ENCODE assay signal across 32 cellular contexts in genomic region chr2:25052948-25053477, GRCh38. TPM values are rescaled to one million over a fixed set of nuclear protein-coding genes. Genes with fewer than 3 reads are reported as not detected.
DNase-seq lines count a peak whose midpoint lies in the region; ATAC-seq and TF ChIP-seq lines count a peak whose summit lies in the region.
"Had no signal": no experiment of that assay in that cellular context is flagged by ENCODE, and none has a peak within 500 bp of the region (broad histone marks: within the 10 kb centered on the region; RNA-seq: fewer than 3 reads in every experiment).

No MANE protein-coding gene starts in this region.

- TF ChIP-seq CTCF in heart left ventricle (IDR thresholded peaks at IDR 0.05), result no peak
- no peak for TF ChIP-seq CTCF in left ventricle myocardium inferior (IDR thresholded peaks at IDR 0.05; ENCODE audit: borderline replicate concordance)
- TF ChIP-seq CTCF in brain (conservative IDR thresholded peaks at IDR 0.05), result no peak
- no peak for TF ChIP-seq CTCF in left lung (IDR thresholded peaks at IDR 0.05)

- H3K4me1 ChIP-seq in heart left ventricle (peaks cover 0 to 20% (median 8%) of the 10 kb centered on the region in 12 donors), left ventricle myocardium inferior (peaks cover 17% of the 10 kb centered on the region), left lung (no peaks in the 10 kb centered on the region)
- H3K4me1 ChIP-seq: BE2C, esophagus squamous epithelium, gastrocnemius medialis had no signal

- TF ChIP-seq POLR2A in heart left ventricle (IDR thresholded peaks at IDR 0.05), result no peak

- ATAC-seq in heart left ventricle, result peak in 3 of 4 donors; percentile 36 to 42 (median 36)
- ATAC-seq in left lung, result peak; percentile 37
- ATAC-seq in GM21381 (IDR thresholded peaks at IDR 0.05; ENCODE audit: unreplicated experiment), result no peak
- ATAC-seq in GM18873 (IDR thresholded peaks at IDR 0.05; ENCODE audit: low FRiP score, unreplicated experiment), result no peak
- ATAC-seq: gastrocnemius medialis, T-cell had no signal

- H3K36me3 Mint-ChIP-seq in brain, result peaks cover 13% of the 10 kb centered on the region
- H3K36me3 Mint-ChIP-seq: activated naive CD8-positive, alpha-beta T cell treated with anti-CD3 and anti-CD28 coated beads for 36 hours; CD8-positive, alpha-beta memory T cell; T-cell had no signal

- no peaks in the 10 kb centered on the region for H3K36me3 ChIP-seq in heart left ventricle
- no peaks in the 10 kb centered on the region for H3K36me3 ChIP-seq in left ventricle myocardium inferior
- no peaks in the 10 kb centered on the region for H3K36me3 ChIP-seq in left lung
- H3K36me3 ChIP-seq: BE2C, esophagus squamous epithelium, gastrocnemius medialis, WERI-Rb-1 had no signal

- WGBS in heart left ventricle, 4 donors, result 60 to 70% (median 65%) methylated on average over 3 of the region's 3 CpGs

- H3K27ac Mint-ChIP-seq in brain, result peak overlapping the region in 4 of 5 experiments; percentile 2 to 73 (median 44)
- H3K27ac Mint-ChIP-seq: activated naive CD8-positive, alpha-beta T cell treated with anti-CD3 and anti-CD28 coated beads for 36 hours; CD8-positive, alpha-beta memory T cell; nephron had no signal

- intact Hi-C loops in heart left ventricle (cut with DNase I), result no loop called here
- intact Hi-C loops in left ventricle myocardium inferior (cut with micrococcal nuclease), result no loop called here
- intact Hi-C loops in left lung (cut with DNase I), result no loop called here

- H3K4me3 ChIP-seq in heart left ventricle (no peak overlapping the region), left ventricle myocardium inferior (no peak overlapping the region), left lung (no peak overlapping the region)
- H3K4me3 ChIP-seq: esophagus squamous epithelium, gastrocnemius medialis, skin epidermis, testis had no signal

- DNase-seq in heart left ventricle, result peak in 2 of 5 donors; percentile 31 to 35
- DNase-seq in left ventricle myocardium inferior, result no peak
- DNase-seq in left lung, result no peak
- no peak for DNase-seq in epidermal melanocyte (ENCODE audit: insufficient read length, low spot score)
- DNase-seq: ACHN; activated CD4-positive, alpha-beta T cell treated with anti-CD3 and anti-CD28 coated beads for 48 hours; activated gamma-delta T cell; activated naive CD8-positive, alpha-beta T cell treated with anti-CD3 and anti-CD28 coated beads for 36 hours; aorta; BE2C; CD8-positive, alpha-beta memory T cell; central memory CD4-positive, alpha-beta T cell; dermis blood vessel endothelial cell; DMS 273 treated with DMSO at 0.1 percent for 48 hours; esophagus squamous epithelium; gastrocnemius medialis; H9; KBM-7; mammary epithelial cell; NCI-H1092 treated with DMSO at 0.1 percent for 48 hours; NCI-H187 treated with DMSO at 0.1 percent for 48 hours; NCI-H446; NCI-H82; stimulated activated naive CD4-positive, alpha-beta T cell treated with Interleukin-2 at 50 U/mL for 16 hours; T-cell; testis; WERI-Rb-1 had no signal

- H3K27me3 ChIP-seq in heart left ventricle (no peaks in the 10 kb centered on the region), left ventricle myocardium inferior (ENCODE audit: low read depth) (no peaks in the 10 kb centered on the region), left lung (no peaks in the 10 kb centered on the region)
- H3K27me3 ChIP-seq: BE2C, gastrocnemius medialis, testis had no signal

- H3K4me1 Mint-ChIP-seq in brain, result peaks cover 51% of the 10 kb centered on the region
- H3K4me1 Mint-ChIP-seq: activated naive CD8-positive, alpha-beta T cell treated with anti-CD3 and anti-CD28 coated beads for 36 hours; CD8-positive, alpha-beta memory T cell; T-cell had no signal

- H3K27ac ChIP-seq in heart left ventricle (peak overlapping the region in 2 of 12 donors; percentile 12 to 24), left ventricle myocardium inferior (replicated peaks) (no peak overlapping the region), left lung (no peak overlapping the region)
- H3K27ac ChIP-seq: esophagus squamous epithelium, gastrocnemius medialis, skin epidermis, testis, WERI-Rb-1 had no signal

- H3K9me3 Mint-ChIP-seq in brain, result no peaks in the 10 kb centered on the region
- H3K9me3 Mint-ChIP-seq: activated naive CD8-positive, alpha-beta T cell treated with anti-CD3 and anti-CD28 coated beads for 36 hours; CD8-positive, alpha-beta memory T cell; H9; nephron; T-cell had no signal

- H3K4me3 Mint-ChIP-seq in brain, result peak overlapping the region in 1 of 5 experiments; percentile 10
- H3K4me3 Mint-ChIP-seq: activated naive CD8-positive, alpha-beta T cell treated with anti-CD3 and anti-CD28 coated beads for 36 hours; CD8-positive, alpha-beta memory T cell; H9; nephron; T-cell had no signal

- H3K9me3 ChIP-seq in heart left ventricle (no peaks in the 10 kb centered on the region), left ventricle myocardium inferior (replicated peaks) (no peaks in the 10 kb centered on the region), left lung (no peaks in the 10 kb centered on the region)
- H3K9me3 ChIP-seq: BE2C, esophagus squamous epithelium, gastrocnemius medialis, testis had no signal

- H3K27me3 Mint-ChIP-seq in brain, result no peaks in the 10 kb centered on the region

RNA-seq across cellular contexts. Expression of gene EFR3B, which starts 11.1 kb away (rescaled TPM):
- total RNA-seq in heart left ventricle, result 10 to 100 TPM in 1 of 9 donors, 1 to 10 TPM in 8; 4.3 to 13.8 (median 6.3) TPM
- 1 to 10 TPM; 1.7 to 1.8 TPM for polyA plus RNA-seq in heart left ventricle
- total RNA-seq in left ventricle myocardium inferior, result 8.7 TPM
- 23.8 TPM for polyA plus RNA-seq in brain (ENCODE audit: insufficient read depth, low read depth, low replicate concordance)
- total RNA-seq in left lung, result 1 to 10 TPM; 2.4 to 9.2 TPM

Comparison
In these comparisons a context has a peak if more than half of its experiments do, and no peak if none do; other contexts are left out.
1. ATAC-seq: peak in heart left ventricle (3 of 4) and left lung (single experiment); none in GM21381 (single experiment) and GM18873 (single experiment).